8 cellular contexts compared by ENCODE assay signal in genomic region chr7:112449902-112450806, GRCh38. TPM values are rescaled to one million over a fixed set of nuclear protein-coding genes. Genes with fewer than 3 reads are reported as not detected.
DNase-seq lines count a peak whose midpoint lies in the region; ATAC-seq and TF ChIP-seq lines count a peak whose summit lies in the region.

Gene IFRD1, plus strand, starts transcription at chr7:112450460. Its CDS starts 229 bp downstream, at chr7:112450689.

- H3K27ac Mint-ChIP-seq in nephron progenitor cell: peak within 1 kb of the TSS; percentile 98
- peak within 1 kb of the TSS; percentile 100 for H3K27ac Mint-ChIP-seq in stimulated activated naive CD8-positive, alpha-beta T cell treated with anti-CD3 and anti-CD28 coated beads, Interleukin-15, amount 100 ng/mL, for 72 hours

- in situ Hi-C loops in HAP-1 (cut with MboI; ENCODE audit: low sequenced_read_pairs): no loop called here

- TF ChIP-seq CTCF in MM.1S (IDR thresholded peaks at IDR 0.05; ENCODE audit: low read length) (no peak), fibroblast of the aortic adventitia (IDR thresholded peaks at IDR 0.05; ENCODE audit: insufficient read depth, low read length) (no peak), nephron progenitor cell (IDR thresholded peaks at IDR 0.05) (no peak)

- H3K9me3 ChIP-seq in ES-I3 (ENCODE audit: control insufficient read depth, insufficient read depth, low read length) (no peaks in the 10 kb centered on the region), HAP-1 (no peaks in the 10 kb centered on the region), MM.1S (replicated peaks; ENCODE audit: insufficient read depth, low read length) (no peaks in the 10 kb centered on the region)

- H4K20me1 ChIP-seq in MM.1S (ENCODE audit: insufficient read depth, low read length): peaks cover 13% of the 10 kb centered on the region; the same call in 1 of the 2 replicates

- peak within 1 kb of the TSS; percentile 100 for H3K4me3 ChIP-seq in HAP-1
- H3K4me3 ChIP-seq in MM.1S (ENCODE audit: low read length): peak within 1 kb of the TSS; percentile 93
- H3K4me3 ChIP-seq in fibroblast of the aortic adventitia (ENCODE audit: low read depth, low read length): peak within 1 kb of the TSS; percentile 97

- peak; percentile 84 for ATAC-seq in stimulated activated naive CD8-positive, alpha-beta T cell treated with anti-CD3 and anti-CD28 coated beads, Interleukin-15, amount 100 ng/mL, for 72 hours

- H3K4me3 Mint-ChIP-seq in nephron progenitor cell: peak within 1 kb of the TSS; percentile 91
- H3K4me3 Mint-ChIP-seq in stimulated activated naive CD8-positive, alpha-beta T cell treated with anti-CD3 and anti-CD28 coated beads, Interleukin-15, amount 100 ng/mL, for 72 hours: peak within 1 kb of the TSS; percentile 98 to 99

- H3K4me1 Mint-ChIP-seq in nephron progenitor cell: peaks cover 48% of the 10 kb centered on the region
- H3K4me1 Mint-ChIP-seq in stimulated activated naive CD8-positive, alpha-beta T cell treated with anti-CD3 and anti-CD28 coated beads, Interleukin-15, amount 100 ng/mL, for 72 hours: peaks cover 46% of the 10 kb centered on the region

- DNase-seq in HAP-1 (ENCODE audit: low spot score in 2 of 2) (peak; percentile 94 to 99), MM.1S (peak; percentile 99), SIG-M5 (lab: John Stamatoyannopoulos, UW) (peak; percentile 55), activated gamma-delta T cell (lab: John Stamatoyannopoulos, UW) (peak; percentile 87), fibroblast of the aortic adventitia (ENCODE audit: low read depth) (peak; percentile 98), nephron progenitor cell (peak; percentile 99)
- DNase-seq in stimulated activated naive CD8-positive, alpha-beta T cell treated with anti-CD3 and anti-CD28 coated beads, Interleukin-15, amount 100 ng/mL, for 72 hours: peak; percentile 97 to 98

- no peaks in the 10 kb centered on the region for H3K36me3 Mint-ChIP-seq in nephron progenitor cell (ENCODE audit: low read depth)

- H3K9ac ChIP-seq in ES-I3 (ENCODE audit: low read depth, low read length): peak within 1 kb of the TSS; percentile 97
- H3K9ac ChIP-seq in MM.1S (ENCODE audit: low read length): peak within 1 kb of the TSS; percentile 94

- H3K36me3 ChIP-seq in ES-I3 (ENCODE audit: insufficient read depth, low read length): no peaks in the 10 kb centered on the region
- H3K36me3 ChIP-seq in HAP-1 (replicated peaks): peaks cover 3% of the 10 kb centered on the region; the same call in 1 of the 2 replicates
- no peaks in the 10 kb centered on the region for H3K36me3 ChIP-seq in MM.1S (replicated peaks; ENCODE audit: insufficient read depth, low read length)

- H3K27ac ChIP-seq in MM.1S (ENCODE audit: low read length): peak within 1 kb of the TSS; percentile 88

- H2AFZ ChIP-seq in MM.1S (ENCODE audit: low read length): peak within 1 kb of the TSS; percentile 73

- 0 out of 2 replicates have a peak, but pooled peaks cover 7% of the 10 kb centered on the region for H3F3A ChIP-seq in MM.1S (ENCODE audit: insufficient read depth, low read length)

- H3K4me2 ChIP-seq in MM.1S (ENCODE audit: low read depth, low read length): peak within 1 kb of the TSS; percentile 86

- peaks cover 48% of the 10 kb centered on the region for H3K79me2 ChIP-seq in MM.1S (ENCODE audit: low read length)

- no peaks in the 10 kb centered on the region for H3K27me3 Mint-ChIP-seq in nephron progenitor cell (ENCODE audit: low read depth, poor library complexity)
- no peaks in the 10 kb centered on the region for H3K27me3 Mint-ChIP-seq in stimulated activated naive CD8-positive, alpha-beta T cell treated with anti-CD3 and anti-CD28 coated beads, Interleukin-15, amount 100 ng/mL, for 72 hours

- H3K4me1 ChIP-seq in ES-I3 (ENCODE audit: insufficient read depth, low read length): no peaks in the 10 kb centered on the region
- peaks cover 16% of the 10 kb centered on the region for H3K4me1 ChIP-seq in HAP-1
- H3K4me1 ChIP-seq in MM.1S (ENCODE audit: low read length): peaks cover 19% of the 10 kb centered on the region; the same call in 1 of the 2 replicates

- no peaks in the 10 kb centered on the region for H3K9me2 ChIP-seq in MM.1S (replicated peaks; ENCODE audit: insufficient read depth, low read length)

- H3K9me3 Mint-ChIP-seq in nephron progenitor cell: no peaks in the 10 kb centered on the region
- H3K9me3 Mint-ChIP-seq in stimulated activated naive CD8-positive, alpha-beta T cell treated with anti-CD3 and anti-CD28 coated beads, Interleukin-15, amount 100 ng/mL, for 72 hours: no peaks in the 10 kb centered on the region

- H3K27me3 ChIP-seq in HAP-1 (ENCODE audit: low read depth) (no peaks in the 10 kb centered on the region), MM.1S (replicated peaks; ENCODE audit: insufficient read depth, low read length) (no peaks in the 10 kb centered on the region)

RNA-seq across cellular contexts. Expression of gene IFRD1, which starts in this region (rescaled TPM):
- total RNA-seq in fibroblast of the aortic adventitia (ENCODE audit: low replicate concordance): 49.5 and 92.7 TPM in 2 replicates

Comparison
In these comparisons a context has a peak if more than half of its experiments do, and no peak if none do; other contexts are left out.
1. Peak in every context shown above with its lines: DNase-seq, ATAC-seq, H3K4me3 ChIP-seq and H3K27ac ChIP-seq.